ENCODE assay signal across 28 cellular contexts in the genomic region with DNA sequence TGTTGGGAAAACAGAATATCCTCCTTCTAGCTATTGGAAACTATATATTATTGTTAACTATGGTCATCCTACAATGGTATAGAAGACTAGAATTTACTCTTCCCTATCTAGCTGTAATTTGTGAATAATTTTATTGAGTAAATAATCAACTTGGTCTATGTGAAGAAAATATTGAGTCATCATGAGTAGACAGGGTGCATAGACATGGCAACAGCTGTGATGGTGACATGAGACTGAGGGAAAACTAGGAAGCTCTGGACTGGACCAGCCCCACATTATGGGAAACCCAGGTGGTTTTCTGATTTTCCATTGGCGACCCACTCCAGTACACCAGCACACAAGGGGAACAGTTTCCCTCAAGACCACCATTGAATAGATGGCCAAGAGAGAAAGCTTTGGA.
"Had no signal": no experiment of that assay in that cellular context is flagged by ENCODE, and none has a peak within 500 bp of the region (broad histone marks: within the 10 kb centered on the region; RNA-seq: fewer than 3 reads in every experiment).

No MANE protein-coding gene starts in this region.

- H3K27ac Mint-ChIP-seq: memory B cell; mesothelial cell of epicardium; natural killer cell treated with Interleukin-12 subunit alpha and Interleukin-12 subunit beta and Interleukin-15 and Interleukin-18, amount 100 ng/mL, for 72 hours; neural progenitor cell; progenitor cell of endocrine pancreas; stimulated activated memory B cell treated with anti-CD40 and anti-IgM and Interleukin-4, amounts not matched to agents 10 μg/mL and 1 μg/mL and 100 μg/mL, for 72 hours; stimulated activated naive CD8-positive, alpha-beta T cell treated with anti-CD3 and anti-CD28 coated beads, Interleukin-15, Interleukin-2, amounts not matched to agents 100 ng/mL and 50 ng/mL, for 24 hours had no signal

- H3K4me1 Mint-ChIP-seq: memory B cell; stimulated activated memory B cell treated with anti-CD40 and anti-IgM and Interleukin-4, amounts not matched to agents 10 μg/mL and 1 μg/mL and 100 μg/mL, for 72 hours had no signal

- H3K9me3 ChIP-seq: colonic mucosa, lower lobe of right lung, pancreas, right lobe of liver, spleen, tibial artery, upper lobe of left lung, uterus had no signal

- H3K4me3 ChIP-seq: colonic mucosa, heart right ventricle, left ventricle myocardium inferior, lower lobe of right lung, neural progenitor cell, pancreas, right lobe of liver, spleen, tibial artery, upper lobe of left lung, uterus had no signal

- H3K36me3 ChIP-seq: colonic mucosa, heart right ventricle, left ventricle myocardium inferior, lower lobe of right lung, neural progenitor cell, pancreas, right lobe of liver, spleen, tibial artery, upper lobe of left lung, uterus had no signal

- ATAC-seq: lower lobe of right lung; natural killer cell treated with Interleukin-12 subunit alpha and Interleukin-12 subunit beta and Interleukin-15 and Interleukin-18, amount 100 ng/mL, for 72 hours; pancreas; right lobe of liver; stimulated activated memory B cell treated with anti-CD40 and anti-IgM and Interleukin-4, amounts not matched to agents 10 μg/mL and 1 μg/mL and 100 μg/mL, for 72 hours had no signal

- H3K9me3 Mint-ChIP-seq: memory B cell; mesothelial cell of epicardium; natural killer cell treated with Interleukin-12 subunit alpha and Interleukin-12 subunit beta and Interleukin-15 and Interleukin-18, amount 100 ng/mL, for 72 hours; stimulated activated memory B cell treated with anti-CD40 and anti-IgM and Interleukin-4, amounts not matched to agents 10 μg/mL and 1 μg/mL and 100 μg/mL, for 72 hours; stimulated activated naive CD8-positive, alpha-beta T cell treated with anti-CD3 and anti-CD28 coated beads, Interleukin-15, Interleukin-2, amounts not matched to agents 100 ng/mL and 50 ng/mL, for 24 hours had no signal

- H3K27ac ChIP-seq: colonic mucosa, heart right ventricle, left ventricle myocardium inferior, lower lobe of right lung, neural progenitor cell, pancreas, right lobe of liver, spleen, tibial artery, upper lobe of left lung, uterus had no signal

- H3K27me3 ChIP-seq: colonic mucosa, heart right ventricle, neural progenitor cell, pancreas, right lobe of liver, spleen, tibial artery, upper lobe of left lung, uterus had no signal

- H3K4me3 Mint-ChIP-seq: memory B cell; mesothelial cell of epicardium; natural killer cell treated with Interleukin-12 subunit alpha and Interleukin-12 subunit beta and Interleukin-15 and Interleukin-18, amount 100 ng/mL, for 72 hours; neural progenitor cell; stimulated activated memory B cell treated with anti-CD40 and anti-IgM and Interleukin-4, amounts not matched to agents 10 μg/mL and 1 μg/mL and 100 μg/mL, for 72 hours; stimulated activated naive CD8-positive, alpha-beta T cell treated with anti-CD3 and anti-CD28 coated beads, Interleukin-15, Interleukin-2, amounts not matched to agents 100 ng/mL and 50 ng/mL, for 24 hours had no signal

- FAIRE-seq: islet of Langerhans had no signal

- H3K36me3 Mint-ChIP-seq: memory B cell; mesothelial cell of epicardium; natural killer cell treated with Interleukin-12 subunit alpha and Interleukin-12 subunit beta and Interleukin-15 and Interleukin-18, amount 100 ng/mL, for 72 hours; neural progenitor cell; stimulated activated memory B cell treated with anti-CD40 and anti-IgM and Interleukin-4, amounts not matched to agents 10 μg/mL and 1 μg/mL and 100 μg/mL, for 72 hours had no signal

- H3K9ac ChIP-seq: neural progenitor cell had no signal

- H3K4me1 ChIP-seq: colonic mucosa, lower lobe of right lung, upper lobe of left lung, uterus had no signal

- DNase-seq: colonic mucosa; dermis blood vessel endothelial cell; erythroblast; foreskin melanocyte; heart right ventricle; hypothalamus; left cardiac atrium; left ventricle myocardium inferior; lower lobe of right lung; nucleus accumbens; pancreas; retina; right lobe of liver; spleen; stimulated activated CD4-positive, alpha-beta T cell treated with anti-CD3 and anti-CD28 coated beads, Interleukin-15, amount 100 ng/mL, for 24 hours; stimulated activated CD4-positive, alpha-beta T cell treated with anti-CD3 and anti-CD28 coated beads, Interleukin-1b, Interleukin-23, amount 100 ng/mL, for 48 hours; stimulated activated CD4-positive, alpha-beta T cell treated with anti-CD3 and anti-CD28 coated beads, Interleukin-4, amount 100 ng/mL, for 24 hours; tibial artery; upper lobe of left lung; uterus had no signal
